ENCODE assay signal across 28 cellular contexts in genomic region chr12:98679611-98680005, GRCh38.
"Had no signal": no experiment of that assay in that cellular context is flagged by ENCODE, and none has a peak within 500 bp of the region (broad histone marks: within the 10 kb centered on the region; RNA-seq: fewer than 3 reads in every experiment).

No MANE protein-coding gene starts in this region.

- H3K27me3 ChIP-seq: adrenal gland, body of pancreas, esophagus squamous epithelium, gastroesophageal sphincter, heart right ventricle had no signal

- DNase-seq: activated CD4-positive, alpha-beta memory T cell treated with anti-CD3 and anti-CD28 coated beads for 36 hours; activated CD4-positive, alpha-beta T cell treated with anti-CD3 and anti-CD28 coated beads for 36 hours; activated CD4-positive, alpha-beta T cell treated with anti-CD3 and anti-CD28 coated beads, Interleukin-2, amount 10 ng/mL, durations not matched to agents 24 days and 14 days; activated CD4-positive, CD25-positive, alpha-beta regulatory T cell; activated CD4-positive, CD25-positive, alpha-beta regulatory T cell treated with anti-CD3 and anti-CD28 coated beads, Interleukin-2, amount 50 U/mL, for 72 hours; activated CD8-positive, alpha-beta memory T cell treated with anti-CD3 and anti-CD28 coated beads, Interleukin-2, amount 10 ng/mL, durations not matched to agents 7 days and 5 days; activated CD8-positive, alpha-beta memory T cell treated with anti-CD3 and anti-CD28 coated beads, Interleukin-2, amount 50 U/mL, for 4 hours; activated CD8-positive, alpha-beta T cell treated with anti-CD3 and anti-CD28 coated beads, Interleukin-2, amount 10 ng/mL, durations not matched to agents 7 days and 5 days; activated naive CD4-positive, alpha-beta T cell treated with anti-CD3 and anti-CD28 coated beads for 36 hours; activated naive CD8-positive, alpha-beta T cell treated with anti-CD3 and anti-CD28 coated beads for 36 hours; activated naive CD8-positive, alpha-beta T cell treated with anti-CD3 and anti-CD28 coated beads, Interleukin-2, amount 50 U/mL, for 24 hours; activated T-cell treated with anti-CD3 and anti-CD28 coated beads, Interleukin-2, amount 50 U/mL, for 1 hour; activated T-cell treated with anti-CD3 and anti-CD28 coated beads, Interleukin-2, amount 50 U/mL, for 72 hours; adrenal gland; aorta; body of pancreas; caudate nucleus; effector CD8-positive, alpha-beta T cell; esophagus squamous epithelium; foreskin melanocyte; heart right ventricle; T-helper 1 cell; T-helper 17 cell; T1000 had no signal

- H3K27me3 Mint-ChIP-seq: activated CD4-positive, alpha-beta memory T cell treated with anti-CD3 and anti-CD28 coated beads for 36 hours; activated CD4-positive, alpha-beta T cell treated with anti-CD3 and anti-CD28 coated beads for 36 hours; activated CD4-positive, alpha-beta T cell treated with anti-CD3 and anti-CD28 coated beads, Interleukin-2, amount 10 ng/mL, durations not matched to agents 24 days and 14 days; activated CD8-positive, alpha-beta memory T cell treated with anti-CD3 and anti-CD28 coated beads, Interleukin-2, amount 10 ng/mL, durations not matched to agents 7 days and 5 days; activated naive CD4-positive, alpha-beta T cell treated with anti-CD3 and anti-CD28 coated beads, Interleukin-2, amount 50 U/mL, for 24 hours; activated naive CD8-positive, alpha-beta T cell treated with anti-CD3 and anti-CD28 coated beads for 36 hours; activated naive CD8-positive, alpha-beta T cell treated with anti-CD3 and anti-CD28 coated beads, Interleukin-2, amount 50 U/mL, for 24 hours; T-helper 17 cell had no signal

- H3K27ac Mint-ChIP-seq: activated CD4-positive, alpha-beta memory T cell treated with anti-CD3 and anti-CD28 coated beads for 36 hours; activated CD4-positive, alpha-beta T cell treated with anti-CD3 and anti-CD28 coated beads for 36 hours; activated CD4-positive, alpha-beta T cell treated with anti-CD3 and anti-CD28 coated beads, Interleukin-2, amount 10 ng/mL, durations not matched to agents 24 days and 14 days; activated CD8-positive, alpha-beta memory T cell treated with anti-CD3 and anti-CD28 coated beads, Interleukin-2, amount 10 ng/mL, durations not matched to agents 7 days and 5 days; activated CD8-positive, alpha-beta T cell treated with anti-CD3 and anti-CD28 coated beads, Interleukin-2, amount 10 ng/mL, durations not matched to agents 7 days and 5 days; activated naive CD4-positive, alpha-beta T cell treated with anti-CD3 and anti-CD28 coated beads for 36 hours; activated naive CD4-positive, alpha-beta T cell treated with anti-CD3 and anti-CD28 coated beads, Interleukin-2, amount 50 U/mL, for 24 hours; activated naive CD8-positive, alpha-beta T cell treated with anti-CD3 and anti-CD28 coated beads for 36 hours; activated naive CD8-positive, alpha-beta T cell treated with anti-CD3 and anti-CD28 coated beads, Interleukin-2, amount 50 U/mL, for 24 hours; activated T-cell treated with anti-CD3 and anti-CD28 coated beads, Interleukin-2, amount 50 U/mL, for 72 hours; T-helper 17 cell; T-helper 2 cell treated with Interferon-gamma antibody and Interleukin-4, amounts not matched to agents 5 μg/mL and 100 μg/mL, for 36 hours had no signal

- H3K9me3 Mint-ChIP-seq: activated CD4-positive, alpha-beta memory T cell treated with anti-CD3 and anti-CD28 coated beads for 36 hours; activated CD4-positive, alpha-beta T cell treated with anti-CD3 and anti-CD28 coated beads, Interleukin-2, amount 10 ng/mL, durations not matched to agents 24 days and 14 days; activated naive CD4-positive, alpha-beta T cell treated with anti-CD3 and anti-CD28 coated beads for 36 hours; activated naive CD4-positive, alpha-beta T cell treated with anti-CD3 and anti-CD28 coated beads, Interleukin-2, amount 50 U/mL, for 24 hours; activated naive CD8-positive, alpha-beta T cell treated with anti-CD3 and anti-CD28 coated beads for 36 hours; activated naive CD8-positive, alpha-beta T cell treated with anti-CD3 and anti-CD28 coated beads, Interleukin-2, amount 50 U/mL, for 24 hours; activated T-cell treated with anti-CD3 and anti-CD28 coated beads, Interleukin-2, amount 50 U/mL, for 72 hours; T-helper 2 cell treated with Interferon-gamma antibody and Interleukin-4, amounts not matched to agents 5 μg/mL and 100 μg/mL, for 36 hours had no signal

- H3K9me3 ChIP-seq: adrenal gland, body of pancreas, esophagus squamous epithelium, gastroesophageal sphincter, heart right ventricle had no signal

- H3K4me1 ChIP-seq: adrenal gland, body of pancreas, esophagus squamous epithelium, gastroesophageal sphincter, heart right ventricle had no signal

- H3K4me1 Mint-ChIP-seq: activated CD4-positive, alpha-beta T cell treated with anti-CD3 and anti-CD28 coated beads for 36 hours; activated CD4-positive, alpha-beta T cell treated with anti-CD3 and anti-CD28 coated beads, Interleukin-2, amount 10 ng/mL, durations not matched to agents 24 days and 14 days; activated CD8-positive, alpha-beta memory T cell treated with anti-CD3 and anti-CD28 coated beads, Interleukin-2, amount 10 ng/mL, durations not matched to agents 7 days and 5 days; activated naive CD4-positive, alpha-beta T cell treated with anti-CD3 and anti-CD28 coated beads, Interleukin-2, amount 50 U/mL, for 24 hours; activated naive CD8-positive, alpha-beta T cell treated with anti-CD3 and anti-CD28 coated beads for 36 hours; activated naive CD8-positive, alpha-beta T cell treated with anti-CD3 and anti-CD28 coated beads, Interleukin-2, amount 50 U/mL, for 24 hours; T-helper 17 cell had no signal

- H3K27ac ChIP-seq: adrenal gland, body of pancreas, epithelial cell of prostate, esophagus squamous epithelium, gastroesophageal sphincter, heart right ventricle had no signal

- H3K4me3 ChIP-seq: adrenal gland, body of pancreas, esophagus squamous epithelium, gastroesophageal sphincter, heart right ventricle had no signal

- H3K4me3 Mint-ChIP-seq: activated CD4-positive, alpha-beta memory T cell treated with anti-CD3 and anti-CD28 coated beads for 36 hours; activated CD4-positive, alpha-beta T cell treated with anti-CD3 and anti-CD28 coated beads for 36 hours; activated CD4-positive, alpha-beta T cell treated with anti-CD3 and anti-CD28 coated beads, Interleukin-2, amount 10 ng/mL, durations not matched to agents 24 days and 14 days; activated CD8-positive, alpha-beta memory T cell treated with anti-CD3 and anti-CD28 coated beads, Interleukin-2, amount 10 ng/mL, durations not matched to agents 7 days and 5 days; activated CD8-positive, alpha-beta T cell treated with anti-CD3 and anti-CD28 coated beads, Interleukin-2, amount 10 ng/mL, durations not matched to agents 7 days and 5 days; activated naive CD4-positive, alpha-beta T cell treated with anti-CD3 and anti-CD28 coated beads for 36 hours; activated naive CD4-positive, alpha-beta T cell treated with anti-CD3 and anti-CD28 coated beads, Interleukin-2, amount 50 U/mL, for 24 hours; activated naive CD8-positive, alpha-beta T cell treated with anti-CD3 and anti-CD28 coated beads for 36 hours; activated naive CD8-positive, alpha-beta T cell treated with anti-CD3 and anti-CD28 coated beads, Interleukin-2, amount 50 U/mL, for 24 hours; activated T-cell treated with anti-CD3 and anti-CD28 coated beads, Interleukin-2, amount 50 U/mL, for 72 hours; T-helper 17 cell; T-helper 2 cell treated with Interferon-gamma antibody and Interleukin-4, amounts not matched to agents 5 μg/mL and 100 μg/mL, for 36 hours had no signal
